20 cellular contexts compared by ENCODE assay signal in genomic region chr17:61731330-61731729, GRCh38.
"Had no signal": no experiment of that assay in that cellular context is flagged by ENCODE, and none has a peak within 500 bp of the region (broad histone marks: within the 10 kb centered on the region; RNA-seq: fewer than 3 reads in every experiment).

No MANE protein-coding gene starts in this region.

- H3K27me3 ChIP-seq: foreskin keratinocyte, left lung, transverse colon had no signal

- FAIRE-seq: bronchial epithelial cell, urothelium cell line had no signal

- DNase-seq: activated CD4-positive, alpha-beta T cell treated with anti-CD3 and anti-CD28 coated beads for 1 hour; activated CD4-positive, alpha-beta T cell treated with anti-CD3 and anti-CD28 coated beads, Interleukin-2, amount 50 U/mL, for 1 hour; activated CD8-positive, alpha-beta memory T cell treated with anti-CD3 and anti-CD28 coated beads, Interleukin-2, amount 50 U/mL, for 48 hours; activated naive CD4-positive, alpha-beta T cell treated with Interleukin-2 at 50 U/mL for 16 hours; activated naive CD8-positive, alpha-beta T cell treated with anti-CD3 and anti-CD28 coated beads for 36 hours; activated T-cell treated with anti-CD3 and anti-CD28 coated beads, Interleukin-2, amount 50 U/mL, for 4 hours; amniotic stem cell; endodermal cell; foreskin keratinocyte; left lung; naive B cell; stimulated activated CD4-positive, alpha-beta T cell treated with anti-CD3 and anti-CD28 coated beads, Interleukin-15, amount 100 ng/mL, for 24 hours; transverse colon had no signal

- ATAC-seq: activated T-cell treated with anti-CD3 and anti-CD28 coated beads, Interleukin-2, amount 50 U/mL, for 4 hours; foreskin keratinocyte; left lung; sciatic nerve had no signal

- H3K27ac ChIP-seq: coronary artery, epithelial cell of prostate, foreskin keratinocyte, left lung, transverse colon had no signal

- H3K9me3 ChIP-seq: left lung, transverse colon had no signal

- H3K4me3 ChIP-seq: coronary artery, left lung, lung, smooth muscle cell, transverse colon had no signal

- H3K4me2 ChIP-seq: smooth muscle cell had no signal

- H3K4me1 ChIP-seq: foreskin keratinocyte, left lung, transverse colon had no signal

- H3K36me3 ChIP-seq: left lung, transverse colon had no signal
